ENCODE assay signal across 8 cellular contexts in the genomic region with DNA sequence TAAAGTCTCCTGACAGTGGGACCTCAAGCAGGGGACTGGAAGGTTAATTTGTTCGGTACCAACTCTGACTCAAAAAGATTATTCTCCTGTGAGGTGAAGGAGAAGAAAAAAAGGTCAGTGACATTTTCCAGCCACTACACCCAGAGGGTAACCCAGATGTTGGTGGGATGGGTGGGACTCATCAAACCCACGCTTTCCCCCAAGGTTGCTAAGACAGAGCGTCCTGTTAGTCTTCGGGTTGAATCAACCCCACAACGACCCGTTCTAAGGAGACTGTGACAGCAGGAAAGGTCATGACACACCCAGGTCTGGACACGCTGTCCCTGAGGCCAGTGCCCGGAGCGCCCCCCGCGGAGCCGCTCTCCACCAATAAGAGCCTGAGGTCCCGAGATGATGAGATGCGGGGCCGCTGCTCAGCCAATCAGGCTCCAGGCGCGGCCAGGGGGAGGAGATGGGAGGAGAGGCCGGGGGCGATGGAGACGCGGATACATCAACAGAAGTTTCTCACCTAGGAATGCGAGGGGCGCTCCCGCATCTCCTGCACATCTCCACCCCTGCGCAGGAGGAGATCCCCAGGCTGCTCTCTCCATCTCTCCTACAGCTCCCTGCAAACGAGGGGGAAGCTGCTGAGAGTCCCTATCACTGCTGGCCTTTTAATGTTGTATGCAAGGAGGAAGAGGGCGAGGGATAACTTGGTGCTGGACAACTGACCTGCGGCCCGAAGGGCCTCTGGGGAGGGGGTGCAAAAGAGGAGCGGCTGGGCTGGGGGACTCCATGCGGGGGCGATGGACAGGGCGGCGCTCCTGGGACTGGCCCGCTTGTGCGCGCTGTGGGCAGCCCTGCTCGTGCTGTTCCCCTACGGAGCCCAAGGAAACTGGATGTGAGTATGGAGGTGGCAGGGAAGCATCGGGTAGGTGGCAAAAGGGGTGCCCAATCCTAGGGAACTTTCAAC. TPM values are rescaled to one million over a fixed set of nuclear protein-coding genes. Genes with fewer than 3 reads are reported as not detected.
DNase-seq lines count a peak whose midpoint lies in the region; ATAC-seq and TF ChIP-seq lines count a peak whose summit lies in the region.

A gene with protein sequence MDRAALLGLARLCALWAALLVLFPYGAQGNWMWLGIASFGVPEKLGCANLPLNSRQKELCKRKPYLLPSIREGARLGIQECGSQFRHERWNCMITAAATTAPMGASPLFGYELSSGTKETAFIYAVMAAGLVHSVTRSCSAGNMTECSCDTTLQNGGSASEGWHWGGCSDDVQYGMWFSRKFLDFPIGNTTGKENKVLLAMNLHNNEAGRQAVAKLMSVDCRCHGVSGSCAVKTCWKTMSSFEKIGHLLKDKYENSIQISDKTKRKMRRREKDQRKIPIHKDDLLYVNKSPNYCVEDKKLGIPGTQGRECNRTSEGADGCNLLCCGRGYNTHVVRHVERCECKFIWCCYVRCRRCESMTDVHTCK (plus strand): TSS at position 493 of the 952 bp plus-strand sequence. CDS start 293 bp downstream, at position 786.

- ATAC-seq in CD8-positive, alpha-beta T cell: no peak
- ATAC-seq in HG02759 (IDR thresholded peaks at IDR 0.05; ENCODE audit: unreplicated experiment) (peak; percentile 6), GM19455 (IDR thresholded peaks at IDR 0.05; ENCODE audit: unreplicated experiment) (no peak)

- POLR2A ChIA-PET in CD8-positive, alpha-beta T cell (lab: Charles Lee): no interaction called here

- H3K4me3 Mint-ChIP-seq in CD8-positive, alpha-beta T cell: peak within 1 kb of the TSS; percentile 47

- no peak within 1 kb of the TSS for H3K9ac ChIP-seq in mesendoderm (ENCODE audit: low read length)

- no peak within 1 kb of the TSS for H2BK5ac ChIP-seq in mesendoderm (ENCODE audit: low read length)

- no peak within 1 kb of the TSS for H4K5ac ChIP-seq in mesendoderm (ENCODE audit: low read length)

- no peak within 1 kb of the TSS for H3K18ac ChIP-seq in mesendoderm (ENCODE audit: low read length)

- TF ChIP-seq POLR2A in breast epithelium (IDR thresholded peaks at IDR 0.05) (no peak), vagina (IDR thresholded peaks at IDR 0.05) (no peak)

- peak within 1 kb of the TSS; percentile 89 for H3K4me2 ChIP-seq in mesendoderm (ENCODE audit: low read length)

- intact Hi-C loops in CD8-positive, alpha-beta T cell (cut with DNase I, micrococcal nuclease): no loop called here
- intact Hi-C loops in breast epithelium (cut with DNase I; ENCODE audit: low total_unique reads) (no loop called here), vagina (cut with DNase I) (no loop called here)

- H2BK15ac ChIP-seq in mesendoderm (replicated peaks; ENCODE audit: low read depth): no peak within 1 kb of the TSS

- H3K27ac Mint-ChIP-seq in CD8-positive, alpha-beta T cell: no peak within 1 kb of the TSS

- H3K9me3 ChIP-seq in CD8-positive, alpha-beta T cell (ENCODE audit: low read length): no peaks in the 10 kb centered on the region
- H3K9me3 ChIP-seq in breast epithelium: no peaks in the 10 kb centered on the region
- no peaks in the 10 kb centered on the region for H3K9me3 ChIP-seq in vagina

- H3K4me1 ChIP-seq in CD8-positive, alpha-beta T cell (ENCODE audit: insufficient read depth, low read length): peaks cover 7% of the 10 kb centered on the region
- H3K4me1 ChIP-seq in breast epithelium: no peaks in the 10 kb centered on the region
- no peaks in the 10 kb centered on the region for H3K4me1 ChIP-seq in mesendoderm (ENCODE audit: control insufficient read depth, low read depth, low read length)
- H3K4me1 ChIP-seq in vagina: peaks cover 20% of the 10 kb centered on the region

- no peak within 1 kb of the TSS for H3K4ac ChIP-seq in mesendoderm (ENCODE audit: low read depth, low read length)

- H3K56ac ChIP-seq in mesendoderm (ENCODE audit: low read length): no peak within 1 kb of the TSS

- no peak for DNase-seq in CD8-positive, alpha-beta T cell
- DNase-seq in breast epithelium (ENCODE audit: low spot score in 2 of 2): no peak
- DNase-seq in mesendoderm: peak; percentile 70
- no peak for DNase-seq in vagina (ENCODE audit: extremely low spot score in 2 of 2)
- DNase-seq in COLO829 (ENCODE audit: low spot score): no peak
- no peak for DNase-seq in NCI-H345 treated with DMSO at 0.1 percent for 48 hours (lab: John Stamatoyannopoulos, UW; ENCODE audit: unreplicated experiment)

- no CpG with 5 or more reads among the region's 40 CpGs for WGBS in mesendoderm (ENCODE audit: extremely low coverage, insufficient coverage, low lambda C conversion rate)

- no peak within 1 kb of the TSS for H2BK120ac ChIP-seq in mesendoderm (ENCODE audit: low read depth, low read length)

- H3K27me3 Mint-ChIP-seq in CD8-positive, alpha-beta T cell (ENCODE audit: low read depth): peaks cover 64% of the 10 kb centered on the region

- no peaks in the 10 kb centered on the region for H3K9me3 Mint-ChIP-seq in CD8-positive, alpha-beta T cell

- peaks cover 20% of the 10 kb centered on the region for H3K4me1 Mint-ChIP-seq in CD8-positive, alpha-beta T cell (ENCODE audit: low read depth)

- peak within 1 kb of the TSS; percentile 4 for H3K23ac ChIP-seq in mesendoderm (ENCODE audit: low read length)

- H3K79me1 ChIP-seq in mesendoderm (ENCODE audit: low read length): no peaks in the 10 kb centered on the region

- H3K27me3 ChIP-seq in CD8-positive, alpha-beta T cell (ENCODE audit: insufficient read depth, low read length): peaks cover 4% of the 10 kb centered on the region
- peaks cover 3 to 42% of the 10 kb centered on the region in 2 donors for H3K27me3 ChIP-seq in breast epithelium
- H3K27me3 ChIP-seq in mesendoderm (ENCODE audit: insufficient read depth, low read length, poor library complexity): peaks cover 15% of the 10 kb centered on the region
- H3K27me3 ChIP-seq in vagina: no peaks in the 10 kb centered on the region

- no peak within 1 kb of the TSS for H3K4me3 ChIP-seq in CD8-positive, alpha-beta T cell (ENCODE audit: low read depth, low read length)
- H3K4me3 ChIP-seq in breast epithelium: peak within 1 kb of the TSS; percentile 14 to 44 (median 34)
- H3K4me3 ChIP-seq in mesendoderm (ENCODE audit: low read length): peak within 1 kb of the TSS; percentile 16
- peak within 1 kb of the TSS; percentile 46 to 58 for H3K4me3 ChIP-seq in vagina

- H2AK5ac ChIP-seq in mesendoderm (ENCODE audit: low read length): no peak within 1 kb of the TSS

- TF ChIP-seq CTCF in CD8-positive, alpha-beta T cell (IDR thresholded peaks at IDR 0.05): no peak
- TF ChIP-seq CTCF in breast epithelium (IDR thresholded peaks at IDR 0.05) (no peak), vagina (IDR thresholded peaks at IDR 0.05) (no peak)

- no peak within 1 kb of the TSS for H4K8ac ChIP-seq in mesendoderm (ENCODE audit: low read depth, low read length)

- H3K27ac ChIP-seq in CD8-positive, alpha-beta T cell (ENCODE audit: low read depth, low read length): no peak within 1 kb of the TSS
- no peak within 1 kb of the TSS for H3K27ac ChIP-seq in breast epithelium
- no peak within 1 kb of the TSS for H3K27ac ChIP-seq in mesendoderm (ENCODE audit: low read depth, low read length)
- peak within 1 kb of the TSS; percentile 65 for H3K27ac ChIP-seq in vagina

- CTCF ChIA-PET in CD8-positive, alpha-beta T cell (lab: Charles Lee): interaction anchor here (1.0 kb wide), 1 partner anchor 211 kb away, joined by 3 read pairs; no protein-coding TSS in a partner anchor

- no peaks in the 10 kb centered on the region for H3K36me3 Mint-ChIP-seq in CD8-positive, alpha-beta T cell

- no peaks in the 10 kb centered on the region for H3K36me3 ChIP-seq in CD8-positive, alpha-beta T cell (ENCODE audit: insufficient read depth, low read length)
- no peaks in the 10 kb centered on the region for H3K36me3 ChIP-seq in breast epithelium
- H3K36me3 ChIP-seq in mesendoderm (ENCODE audit: control insufficient read depth, insufficient read depth, low read length): no peaks in the 10 kb centered on the region
- no peaks in the 10 kb centered on the region for H3K36me3 ChIP-seq in vagina

- H3K79me2 ChIP-seq in mesendoderm (ENCODE audit: control insufficient read depth, insufficient read depth, low read length): no peaks in the 10 kb centered on the region

RNA-seq across cellular contexts. Expression of the gene that starts here (rescaled TPM):
- not detected for total RNA-seq in CD8-positive, alpha-beta T cell
- total RNA-seq in breast epithelium (under 1 TPM in 1 of 3 donors, not detected in 2; 0.15 TPM), vagina (7.4 TPM)
- polyA plus RNA-seq in mesendoderm (2013, experiment 1 of 2): 0.07 TPM
- 0.03 TPM for polyA plus RNA-seq in mesendoderm (2013, experiment 2 of 2)
